8 cellular contexts compared by ENCODE assay signal in genomic region chr11:125110996-125111340, GRCh38. TPM values are rescaled to one million over a fixed set of nuclear protein-coding genes. Genes with fewer than 3 reads are reported as not detected.
DNase-seq lines count a peak whose midpoint lies in the region; ATAC-seq and TF ChIP-seq lines count a peak whose summit lies in the region.

No MANE protein-coding gene starts in this region.

- peak overlapping the region; percentile 91 for H3K4me3 Mint-ChIP-seq in GM23338
- H3K4me3 Mint-ChIP-seq in osteocyte (ENCODE audit: unreplicated experiment), result peak overlapping the region; percentile 98

- TF ChIP-seq CTCF in GM23338 (conservative IDR thresholded peaks at IDR 0.05; ENCODE audit: low read depth in 2 of 2) (no peak), SU-DHL-6 (IDR thresholded peaks at IDR 0.05; ENCODE audit: insufficient read depth, low read length, poor library complexity, severe bottlenecking) (no peak), osteocyte (IDR thresholded peaks at IDR 0.05) (no peak)

- H3K4me1 Mint-ChIP-seq in GM23338, result peaks cover 17% of the 10 kb centered on the region; the same call in 2 of the 3 replicates
- H3K4me1 Mint-ChIP-seq in osteocyte (ENCODE audit: unreplicated experiment), result peaks cover 18% of the 10 kb centered on the region

- H3K27ac Mint-ChIP-seq in GM23338, result peak overlapping the region; percentile 95
- peak overlapping the region; percentile 96 for H3K27ac Mint-ChIP-seq in osteocyte (ENCODE audit: unreplicated experiment)

- H3K4me3 ChIP-seq in GM23338, result peak overlapping the region; percentile 78
- peak overlapping the region; percentile 84 for H3K4me3 ChIP-seq in SU-DHL-6 (ENCODE audit: insufficient read depth, low read length, poor library complexity, severe bottlenecking)

- H3K4me1 ChIP-seq in GM23338 (ENCODE audit: insufficient read depth), result peaks cover 15% of the 10 kb centered on the region

- H3K9me3 Mint-ChIP-seq in GM23338, result peaks cover 23% of the 10 kb centered on the region
- peaks cover 5% of the 10 kb centered on the region for H3K9me3 Mint-ChIP-seq in osteocyte (ENCODE audit: unreplicated experiment)

- peak overlapping the region; percentile 61 for H3K27ac ChIP-seq in GM23338 (ENCODE audit: low read depth)
- peak overlapping the region; percentile 38 for H3K27ac ChIP-seq in SU-DHL-6 (ENCODE audit: low read depth, low read length)
- H3K27ac ChIP-seq in epithelial cell of prostate, result peak overlapping the region; percentile 65

- H3K79me2 ChIP-seq in GM23338 (replicated peaks; ENCODE audit: insufficient read depth) (peaks cover 24% of the 10 kb centered on the region), SU-DHL-6 (ENCODE audit: insufficient read depth, low read length) (peaks cover 12% of the 10 kb centered on the region; the same call in 1 of the 2 replicates)

- peak overlapping the region; percentile 85 for H3K4me2 ChIP-seq in GM23338
- H3K4me2 ChIP-seq in SU-DHL-6 (ENCODE audit: low read depth, low read length, poor library complexity, severe bottlenecking), result peak overlapping the region; percentile 84

- no peaks in the 10 kb centered on the region for H4K20me1 ChIP-seq in GM23338 (replicated peaks; ENCODE audit: insufficient read depth)
- no peaks in the 10 kb centered on the region for H4K20me1 ChIP-seq in SU-DHL-6 (ENCODE audit: low read depth, low read length)

- peak overlapping the region; percentile 71 for H3K9ac ChIP-seq in SU-DHL-6 (ENCODE audit: low read length)

- H2AFZ ChIP-seq in GM23338 (peak overlapping the region; percentile 75), SU-DHL-6 (ENCODE audit: low read depth, low read length, severe bottlenecking) (peak overlapping the region; percentile 65)

- H3K36me3 Mint-ChIP-seq in GM23338 (ENCODE audit: low read depth) (peaks cover 30% of the 10 kb centered on the region), osteocyte (ENCODE audit: unreplicated experiment) (no peaks in the 10 kb centered on the region)

- H3F3A ChIP-seq in GM23338 (replicated peaks; ENCODE audit: low read depth) (no peaks in the 10 kb centered on the region; the same call in 1 of the 2 replicates), SU-DHL-6 (ENCODE audit: insufficient read depth) (peaks cover 2% of the 10 kb centered on the region)

- H3K27me3 Mint-ChIP-seq in GM23338 (ENCODE audit: insufficient read depth, low read depth, poor library complexity) (peaks cover 5% of the 10 kb centered on the region), osteocyte (ENCODE audit: unreplicated experiment) (peaks cover 3% of the 10 kb centered on the region)

- DNase-seq in CD1c-positive myeloid dendritic cell (ENCODE audit: extremely low spot score) (peak; percentile 3), GM23338 (ENCODE audit: low spot score) (peak; percentile 38), epithelial cell of prostate (ENCODE audit: low read depth, low spot score) (no peak), osteocyte (ENCODE audit: extremely low spot score, unreplicated experiment) (no peak), DMS114 treated with DMSO at 0.1 percent for 48 hours (lab: John Stamatoyannopoulos, UW; ENCODE audit: unreplicated experiment) (no peak)

- no peaks in the 10 kb centered on the region for H3K9me3 ChIP-seq in SU-DHL-6 (ENCODE audit: insufficient read depth, low read length)

- H3K36me3 ChIP-seq in GM23338 (ENCODE audit: insufficient read depth), result peaks cover 6% of the 10 kb centered on the region
- H3K36me3 ChIP-seq in SU-DHL-6 (ENCODE audit: low read length), result 0 out of 2 replicates have a peak, but pooled peaks cover 2% of the 10 kb centered on the region

- ATAC-seq in GM23338, result peak; percentile 40
- no peak for ATAC-seq in GM19351 (IDR thresholded peaks at IDR 0.05; ENCODE audit: unreplicated experiment)
- ATAC-seq in HG02885 (IDR thresholded peaks at IDR 0.05; ENCODE audit: poor library complexity, unreplicated experiment), result no peak

- H3K27me3 ChIP-seq in GM23338 (ENCODE audit: insufficient read depth) (no peaks in the 10 kb centered on the region), SU-DHL-6 (ENCODE audit: low read length) (no peaks in the 10 kb centered on the region)

- peaks cover 20% of the 10 kb centered on the region; the same call in 1 of the 2 replicates for H3K9me2 ChIP-seq in GM23338 (ENCODE audit: insufficient read depth)
- no peaks in the 10 kb centered on the region for H3K9me2 ChIP-seq in SU-DHL-6 (replicated peaks; ENCODE audit: insufficient read depth, low read length)

TF ChIP-seq in GM23338, 12 proteins besides CTCF, POLR2A, EP300 and RAD21:
- no peak for TF ChIP-seq EZH2phosphoT487 (IDR thresholded peaks at IDR 0.05; ENCODE audit: unreplicated experiment)
- TF ChIP-seq JUNB (IDR thresholded peaks at IDR 0.05; ENCODE audit: unreplicated experiment), result no peak
- TF ChIP-seq CREB1 (CRISPR knock-in tag; IDR thresholded peaks at IDR 0.05; ENCODE audit: low read depth), result no peak

RNA-seq across cellular contexts. Expression of gene TMEM218, which starts 0.5 kb away (rescaled TPM):
- 13.4 and 23.7 TPM in 2 replicates for total RNA-seq in GM23338 (2014; rRNA removed; shearing (Covaris generic))
- 23.8 and 24.2 TPM in 2 replicates for polyA plus RNA-seq in GM23338 (2016; fragmentation: Nextera tagmentation; extraction: Ambion mirVana)
- total RNA-seq in osteocyte, result 19.9 and 23.7 TPM in 2 replicates

RNA-seq across cellular contexts. Expression of gene SLC37A2, which starts 47.9 kb away (rescaled TPM):
- total RNA-seq in GM23338 (2014; rRNA removed; shearing (Covaris generic)), result 1.0 and 1.6 TPM in 2 replicates
- polyA plus RNA-seq in GM23338 (2016; fragmentation: Nextera tagmentation; extraction: Ambion mirVana), result 0.40 and 0.61 TPM in 2 replicates
- 0.37 and 0.64 TPM in 2 replicates for total RNA-seq in osteocyte

RNA-seq across cellular contexts. Expression of gene PKNOX2, which starts 53.6 kb away (rescaled TPM):
- 0.43 and 0.83 TPM in 2 replicates for total RNA-seq in GM23338 (2014; rRNA removed; shearing (Covaris generic))
- polyA plus RNA-seq in GM23338 (2016; fragmentation: Nextera tagmentation; extraction: Ambion mirVana), result 0.35 and 0.42 TPM in 2 replicates
- 78.7 and 89.3 TPM in 2 replicates for total RNA-seq in osteocyte

Comparison
In these comparisons a context has a peak if more than half of its experiments do, and no peak if none do; other contexts are left out.
1. DNase-seq: peak in CD1c-positive myeloid dendritic cell (single experiment) and GM23338 (single experiment); none in epithelial cell of prostate (single experiment), osteocyte (single experiment) and DMS114 treated with DMSO at 0.1 percent for 48 hours (single experiment).
2. RNA of gene PKNOX2, which starts 53.6 kb away (total RNA-seq): 78.7 to 89.3 TPM in osteocyte; 0.43 to 0.83 TPM in GM23338; every median in the first group is over 10 times any median in the second.
3. Peak in every context shown above with its lines, with median percentiles within 50 percentile points of each other: H3K27ac ChIP-seq.